Comparison of ENCODE assay signal across 8 cellular contexts in genomic region chrX:48737213-48737938, GRCh38. TPM values are rescaled to one million over a fixed set of nuclear protein-coding genes. Genes with fewer than 3 reads are reported as not detected.
A peak's percentile ranks its signal among the peaks of the same experiment; 100 is the strongest.
DNase-seq lines count a peak whose midpoint lies in the region; ATAC-seq and TF ChIP-seq lines count a peak whose summit lies in the region.

No MANE protein-coding gene starts in this region.

- H3K27me3 ChIP-seq in H9 (ENCODE audit: insufficient read depth, low read length) = no peaks in the 10 kb centered on the region
- no peaks in the 10 kb centered on the region for H3K27me3 ChIP-seq in MM.1S (replicated peaks; ENCODE audit: insufficient read depth, low read length)
- no peaks in the 10 kb centered on the region for H3K27me3 ChIP-seq in neural cell (ENCODE audit: insufficient read depth, low read depth, low read length)

- no peak overlapping the region for H4K8ac ChIP-seq in H9 (replicated peaks; ENCODE audit: insufficient read length, low read depth, low read length)

- no peaks in the 10 kb centered on the region for H4K20me1 ChIP-seq in H9 (ENCODE audit: control insufficient read depth, insufficient read depth, insufficient read length)
- no peaks in the 10 kb centered on the region for H4K20me1 ChIP-seq in MM.1S (ENCODE audit: insufficient read depth, low read length)
- H4K20me1 ChIP-seq in neural cell (ENCODE audit: insufficient read depth) = no peaks in the 10 kb centered on the region

- H3K4me2 ChIP-seq in H9 (ENCODE audit: insufficient read depth, insufficient read length, low read length) (peak overlapping the region; percentile 71), MM.1S (ENCODE audit: low read depth, low read length) (peak overlapping the region; percentile 60), neural cell (ENCODE audit: low read length) (peak overlapping the region; percentile 68)

- H2AFZ ChIP-seq in H9 (ENCODE audit: low read length) (no peak overlapping the region), MM.1S (ENCODE audit: low read length) (peak overlapping the region; percentile 58), neural cell (ENCODE audit: low read depth, low read length) (peak overlapping the region; percentile 58)

- H3K27ac ChIP-seq in H9 (ENCODE audit: insufficient read length, low read depth, low read length) = peak overlapping the region; percentile 62
- H3K27ac ChIP-seq in MM.1S (ENCODE audit: low read length) = peak overlapping the region; percentile 77
- peak overlapping the region; percentile 97 for H3K27ac ChIP-seq in neural cell (ENCODE audit: low read length)

- H3F3A ChIP-seq in MM.1S (ENCODE audit: insufficient read depth, low read length) (no peaks in the 10 kb centered on the region), neural cell (ENCODE audit: insufficient read depth, low read length, poor library complexity, severe bottlenecking) (no peaks in the 10 kb centered on the region)

- H3K23ac ChIP-seq in H9 (ENCODE audit: insufficient read length, low read depth, low read length) = no peak overlapping the region

- H3K4me1 ChIP-seq in ES-I3 (ENCODE audit: insufficient read depth, low read length) = peaks cover 3% of the 10 kb centered on the region; the same call in 1 of the 2 replicates
- H3K4me1 ChIP-seq in H9 (ENCODE audit: insufficient read depth, low read length) = no peaks in the 10 kb centered on the region; the same call in none of the 2 replicates
- H3K4me1 ChIP-seq in MM.1S (ENCODE audit: low read length) = peaks cover 5% of the 10 kb centered on the region

- H2BK15ac ChIP-seq in H9 (ENCODE audit: low read depth, low read length) = no peak overlapping the region

- H3K14ac ChIP-seq in H9 (ENCODE audit: insufficient read depth, low read length) = no peak overlapping the region; the same call in 1 of the 2 replicates

- no peak overlapping the region for H3K4ac ChIP-seq in H9 (ENCODE audit: low read depth, low read length)

- H3T11ph ChIP-seq in H9 (ENCODE audit: low read length) = no peak overlapping the region

- H3K9me3 Mint-ChIP-seq in H9 = peaks cover 64 to 78% of the 10 kb centered on the region in 2 experiments
- no peaks in the 10 kb centered on the region for H3K9me3 Mint-ChIP-seq in stimulated activated naive CD8-positive, alpha-beta T cell treated with anti-CD3 and anti-CD28 coated beads, Interleukin-15, amount 100 ng/mL, for 72 hours

- H2BK12ac ChIP-seq in H9 (ENCODE audit: insufficient read length, low read depth, low read length) = no peak overlapping the region

- no peak overlapping the region for H2AK5ac ChIP-seq in H9 (ENCODE audit: insufficient read length, low read length)

- H3K27me3 Mint-ChIP-seq in H9 (ENCODE audit: low read depth) = peaks cover 3% of the 10 kb centered on the region
- H3K27me3 Mint-ChIP-seq in stimulated activated naive CD8-positive, alpha-beta T cell treated with anti-CD3 and anti-CD28 coated beads, Interleukin-15, amount 100 ng/mL, for 72 hours = no peaks in the 10 kb centered on the region

- H3K9ac ChIP-seq in ES-I3 (ENCODE audit: low read depth, low read length) (peak overlapping the region; percentile 63), H9 (ENCODE audit: extremely low read depth, insufficient read length, low read length) (peak overlapping the region; percentile 84), MM.1S (ENCODE audit: low read length) (peak overlapping the region; percentile 78), neural cell (ENCODE audit: low read length) (peak overlapping the region; percentile 83)

- H3K9me2 ChIP-seq in MM.1S (replicated peaks; ENCODE audit: insufficient read depth, low read length) (no peaks in the 10 kb centered on the region), neural cell (ENCODE audit: insufficient read depth, low read length) (no peaks in the 10 kb centered on the region)

- no peaks in the 10 kb centered on the region for H3K79me2 ChIP-seq in H9 (ENCODE audit: insufficient read depth, low read length)
- H3K79me2 ChIP-seq in MM.1S (ENCODE audit: low read length) = no peaks in the 10 kb centered on the region
- peaks cover 11% of the 10 kb centered on the region for H3K79me2 ChIP-seq in neural cell (replicated peaks; ENCODE audit: insufficient read depth, low read length)

- peak overlapping the region; percentile 65 for H3K18ac ChIP-seq in H9 (ENCODE audit: insufficient read length, low read depth, low read length)

- no peak overlapping the region for H4K91ac ChIP-seq in H9 (ENCODE audit: insufficient read length, low read depth, low read length)

- no peak overlapping the region for H2BK5ac ChIP-seq in H9 (ENCODE audit: insufficient read length, low read length)

- TF ChIP-seq CTCF in H9 (conservative IDR thresholded peaks at IDR 0.05) (no peak), MM.1S (IDR thresholded peaks at IDR 0.05; ENCODE audit: low read length) (no peak), foreskin fibroblast (IDR thresholded peaks at IDR 0.05; ENCODE audit: low read depth, low read length) (no peak), neural cell (IDR thresholded peaks at IDR 0.05; ENCODE audit: poor library complexity, severe bottlenecking) (no peak)

- no peak overlapping the region for H3K56ac ChIP-seq in H9 (ENCODE audit: insufficient read length, low read depth, low read length)

- no peaks in the 10 kb centered on the region for H3K36me3 ChIP-seq in ES-I3 (ENCODE audit: insufficient read depth, low read length)
- no peaks in the 10 kb centered on the region for H3K36me3 ChIP-seq in MM.1S (replicated peaks; ENCODE audit: insufficient read depth, low read length)
- no peaks in the 10 kb centered on the region for H3K36me3 ChIP-seq in neural cell (ENCODE audit: insufficient read depth, low read length)

- WGBS in H9 (ENCODE audit: extremely low coverage, insufficient read length, low lambda C conversion rate) = no CpG with 5 or more reads among the region's 48 CpGs

- H3K27ac Mint-ChIP-seq in H9 = peak overlapping the region; percentile 93 to 98 (median 96)
- H3K27ac Mint-ChIP-seq in stimulated activated naive CD8-positive, alpha-beta T cell treated with anti-CD3 and anti-CD28 coated beads, Interleukin-15, amount 100 ng/mL, for 72 hours = peak overlapping the region; percentile 95 to 96

- H3K9me3 ChIP-seq in ES-I3 (ENCODE audit: control insufficient read depth, insufficient read depth, low read length) (no peaks in the 10 kb centered on the region), H9 (ENCODE audit: control insufficient read depth, low read depth, low read length) (peaks cover 28% of the 10 kb centered on the region), MM.1S (replicated peaks; ENCODE audit: insufficient read depth, low read length) (no peaks in the 10 kb centered on the region), neural cell (ENCODE audit: low read length) (no peaks in the 10 kb centered on the region)

- no peak overlapping the region for H2BK120ac ChIP-seq in H9 (ENCODE audit: low read depth, low read length, poor library complexity, severe bottlenecking)

- H3K4me1 Mint-ChIP-seq in H9 = peaks cover 0 to 14% of the 10 kb centered on the region in 2 experiments; a peak in 3 of 4 replicates
- peaks cover 23% of the 10 kb centered on the region for H3K4me1 Mint-ChIP-seq in stimulated activated naive CD8-positive, alpha-beta T cell treated with anti-CD3 and anti-CD28 coated beads, Interleukin-15, amount 100 ng/mL, for 72 hours

- peak overlapping the region; percentile 63 for H3K4me3 ChIP-seq in MM.1S (ENCODE audit: low read length)
- peak overlapping the region; percentile 66 to 74 for H3K4me3 ChIP-seq in foreskin fibroblast (ENCODE audit: low read depth in 1 of 2, low read length in 2 of 2)
- H3K4me3 ChIP-seq in neural cell (ENCODE audit: low read length) = peak overlapping the region; percentile 69

- DNase-seq in H9 (peak; percentile 95), MM.1S (peak; percentile 96), SIG-M5 (lab: John Stamatoyannopoulos, UW) (peak; percentile 85), foreskin fibroblast (peak; percentile 95 to 97)
- DNase-seq in activated gamma-delta T cell treated with anti-CD3 and anti-CD28 coated beads, Interleukin-2, amount 50 U/mL, for 16 hours (ENCODE audit: low read depth) = peak; percentile 71
- DNase-seq in stimulated activated naive CD8-positive, alpha-beta T cell treated with anti-CD3 and anti-CD28 coated beads, Interleukin-15, amount 100 ng/mL, for 72 hours = peak; percentile 81 to 93

- TF ChIP-seq EP300 in neural cell (conservative IDR thresholded peaks at IDR 0.05; ENCODE audit: poor library complexity, severe bottlenecking) = peak; percentile 64

- peak overlapping the region; percentile 82 to 87 for H3K4me3 Mint-ChIP-seq in H9
- H3K4me3 Mint-ChIP-seq in stimulated activated naive CD8-positive, alpha-beta T cell treated with anti-CD3 and anti-CD28 coated beads, Interleukin-15, amount 100 ng/mL, for 72 hours = peak overlapping the region; percentile 86 to 97

- ATAC-seq in stimulated activated naive CD8-positive, alpha-beta T cell treated with anti-CD3 and anti-CD28 coated beads, Interleukin-15, amount 100 ng/mL, for 72 hours = peak; percentile 98

- H2BK20ac ChIP-seq in H9 (ENCODE audit: low read depth, low read length, poor library complexity, severe bottlenecking) = no peak overlapping the region

- H3K79me1 ChIP-seq in H9 (ENCODE audit: insufficient read depth, low read depth, low read length, poor library complexity, severe bottlenecking) = no peaks in the 10 kb centered on the region

- peaks cover 3 to 7% (median 6%) of the 10 kb centered on the region in 3 experiments; a peak in 4 of 7 replicates for H3K36me3 Mint-ChIP-seq in H9 (ENCODE audit: insufficient read depth in 1 of 3, low read depth in 3 of 3)

- peak; percentile 39 for TF ChIP-seq RAD21 in neural cell (conservative IDR thresholded peaks at IDR 0.05)

- no peak overlapping the region for H4K5ac ChIP-seq in H9 (ENCODE audit: insufficient read length, low read depth, low read length)

- H3K23me2 ChIP-seq in H9 (ENCODE audit: insufficient read length, low read depth, low read length, poor library complexity, severe bottlenecking) = peaks cover 4% of the 10 kb centered on the region

TF ChIP-seq in neural cell, 6 proteins besides CTCF, POLR2A, EP300 and RAD21 (continues in another document):
- TF ChIP-seq POLR2AphosphoS5 (IDR thresholded peaks at IDR 0.05) = peak; percentile 77
- TF ChIP-seq TAF1 (IDR thresholded peaks at IDR 0.05; ENCODE audit: low read depth) = peak; percentile 55
- peak; percentile 52 for TF ChIP-seq SMC3 (conservative IDR thresholded peaks at IDR 0.05; ENCODE audit: poor library complexity)
- peak; percentile 76 for TF ChIP-seq MXI1 (conservative IDR thresholded peaks at IDR 0.05; ENCODE audit: poor library complexity, severe bottlenecking)

RNA-seq across cellular contexts. Expression of gene GLOD5, which starts 24.2 kb away (rescaled TPM):
- not detected in 2 replicates for total RNA-seq in H9 (2021)
- polyA plus RNA-seq in neural cell = not detected in 2 replicates
- polyA minus RNA-seq in neural cell = not detected in 2 replicates

RNA-seq across cellular contexts. Expression of gene SUV39H1, which starts 40.8 kb away (rescaled TPM):
- total RNA-seq in H9 (2021) = 16.2 and 17.4 TPM in 2 replicates
- polyA plus RNA-seq in neural cell = 3.1 and 3.2 TPM in 2 replicates
- 2.9 and 4.9 TPM in 2 replicates for polyA minus RNA-seq in neural cell

RNA-seq across cellular contexts. Expression of gene GATA1, which starts 49.0 kb away (rescaled TPM):
- total RNA-seq in H9 (2021) = not detected in 2 replicates
- not detected in 2 replicates for polyA plus RNA-seq in neural cell
- not detected in 2 replicates for polyA minus RNA-seq in neural cell

RNA-seq across cellular contexts. Expression of gene WAS, which starts 53.8 kb away (rescaled TPM):
- total RNA-seq in H9 (2021) = 0.24 and 0.61 TPM in 2 replicates
- polyA plus RNA-seq in neural cell = 1.0 and 1.1 TPM in 2 replicates
- not detected in 2 replicates for polyA minus RNA-seq in neural cell

Comparison
In these comparisons a context has a peak if more than half of its experiments do, and no peak if none do; other contexts are left out.
1. Peak in every context shown above with its lines: DNase-seq, ATAC-seq, H3K4me3 ChIP-seq and H3K27ac ChIP-seq.